In genomic region chr14:101072070-101072469, GRCh38 we compare ENCODE assay signal across 1 cellular context.
TF ChIP-seq lines count a peak whose summit lies in the region.

No MANE protein-coding gene starts in this region.

TF ChIP-seq in H1, 55 proteins besides CTCF, POLR2A, EP300 and RAD21 (continued from another document):
- TF ChIP-seq NANOG (IDR thresholded peaks at IDR 0.05; ENCODE audit: insufficient read depth, low read depth, low read length, poor library complexity, severe bottlenecking) (no peak), CTBP2 (IDR thresholded peaks at IDR 0.05; ENCODE audit: borderline replicate concordance, insufficient read depth, insufficient read length, low read length) (no peak), ASH2L (IDR thresholded peaks at IDR 0.05; ENCODE audit: low read length) (no peak), SP1 (IDR thresholded peaks at IDR 0.05; ENCODE audit: low read depth, low read length) (no peak)
TF ChIP-seq in H1: peak in this region for 0.
